Comparison of ENCODE assay signal across 9 cellular contexts in genomic region chr1:43388613-43389012, GRCh38. TPM values are rescaled to one million over a fixed set of nuclear protein-coding genes. Genes with fewer than 3 reads are reported as not detected.
A peak's percentile ranks its signal among the peaks of the same experiment; 100 is the strongest.
DNase-seq lines count a peak whose midpoint lies in the region; ATAC-seq and TF ChIP-seq lines count a peak whose summit lies in the region.
"Had no signal": no experiment of that assay in that cellular context is flagged by ENCODE, and none has a peak within 500 bp of the region (broad histone marks: within the 10 kb centered on the region; RNA-seq: fewer than 3 reads in every experiment).

No MANE protein-coding gene starts in this region.

- no peaks in the 10 kb centered on the region for H3K27me3 ChIP-seq in heart left ventricle
- H3K27me3 ChIP-seq in lower lobe of right lung (ENCODE audit: low read depth) = no peaks in the 10 kb centered on the region
- no peaks in the 10 kb centered on the region for H3K27me3 ChIP-seq in upper lobe of left lung

- intact Hi-C loops in heart left ventricle (cut with DNase I) (loop anchor here in 7 of 10 donors (2.0 to 10.0 kb wide), 4 partner anchors 20 to 464 kb away; partner anchors contain the start of gene ELOVL1 (in 2 of the 7)), Right ventricle myocardium inferior (cut with DNase I) (loop anchor here (2.0 kb wide), 1 partner anchor 20 kb away; the partner anchor contains the start of gene ELOVL1), lower lobe of right lung (cut with DNase I) (no loop called here)

- peak overlapping the region; percentile 51 to 98 (median 84) for H3K4me3 ChIP-seq in heart left ventricle
- H3K4me3 ChIP-seq in astrocyte of the cerebellum (ENCODE audit: low read depth, low read length) = peak overlapping the region; percentile 92
- H3K4me3 ChIP-seq in lower lobe of right lung = peak overlapping the region; percentile 83
- H3K4me3 ChIP-seq in upper lobe of left lung = peak overlapping the region; percentile 77 to 89 (median 86)

- H3K4me1 ChIP-seq in heart left ventricle = peaks cover 13 to 32% (median 26%) of the 10 kb centered on the region in 12 donors
- H3K4me1 ChIP-seq in lower lobe of right lung = peaks cover 33% of the 10 kb centered on the region
- H3K4me1 ChIP-seq in upper lobe of left lung = peaks cover 22 to 31% (median 26%) of the 10 kb centered on the region in 4 donors

- TF ChIP-seq POLR2A in heart left ventricle (IDR thresholded peaks at IDR 0.05) = no peak
- no peak for TF ChIP-seq POLR2A in upper lobe of left lung (IDR thresholded peaks at IDR 0.05)

- no peaks in the 10 kb centered on the region for H3K9me3 ChIP-seq in heart left ventricle
- H3K9me3 ChIP-seq in lower lobe of right lung = no peaks in the 10 kb centered on the region
- no peaks in the 10 kb centered on the region for H3K9me3 ChIP-seq in upper lobe of left lung

- H3K36me3 ChIP-seq in heart left ventricle = peaks cover 0 to 47% (median 43%) of the 10 kb centered on the region in 9 donors
- peaks cover 40% of the 10 kb centered on the region for H3K36me3 ChIP-seq in lower lobe of right lung
- H3K36me3 ChIP-seq in upper lobe of left lung = peaks cover 17 to 43% (median 35%) of the 10 kb centered on the region in 4 donors

- no peak for TF ChIP-seq EP300 in upper lobe of left lung (IDR thresholded peaks at IDR 0.05)

- no peak for ATAC-seq in heart left ventricle
- no peak for ATAC-seq in Right ventricle myocardium inferior
- no peak for ATAC-seq in lower lobe of right lung
- no peak for ATAC-seq in upper lobe of left lung (ENCODE audit: low FRiP score in 2 of 2)
- ATAC-seq in HG03159 (IDR thresholded peaks at IDR 0.05; ENCODE audit: unreplicated experiment) = no peak

- TF ChIP-seq CTCF in heart left ventricle (IDR thresholded peaks at IDR 0.05) (no peak), astrocyte of the cerebellum (IDR thresholded peaks at IDR 0.05; ENCODE audit: low read depth, low read length, missing control alignments) (no peak), lower lobe of right lung (IDR thresholded peaks at IDR 0.05) (no peak), upper lobe of left lung (IDR thresholded peaks at IDR 0.05) (no peak)

- H3K27ac ChIP-seq in heart left ventricle = peak overlapping the region in 4 of 12 donors; percentile 83 to 88 (median 86)
- peak overlapping the region; percentile 85 for H3K27ac ChIP-seq in lower lobe of right lung
- peak overlapping the region in 1 of 4 donors; percentile 93 for H3K27ac ChIP-seq in upper lobe of left lung

- DNase-seq in heart left ventricle = no peak
- no peak for DNase-seq in Right ventricle myocardium inferior (ENCODE audit: missing footprints)
- no peak for DNase-seq in astrocyte of the cerebellum (ENCODE audit: low read depth)
- DNase-seq in lower lobe of right lung = no peak
- DNase-seq in upper lobe of left lung = no peak
- no peak for DNase-seq in GM19240 (ENCODE audit: insufficient read length, low spot score)
- DNase-seq in middle frontal gyrus (ENCODE audit: extremely low spot score, low spot score) = no peak
- DNase-seq: GF-D8 had no signal

- in situ Hi-C loops in astrocyte of the cerebellum (cut with HindIII; ENCODE audit: low sequenced_read_pairs) = loop anchor here (25.0 kb wide), 1 partner anchor 151 kb away; no protein-coding TSS in a partner anchor

- 48 to 58% (median 50%) methylated on average over 3 of the region's 3 CpGs for WGBS in heart left ventricle, 4 donors
- WGBS in upper lobe of left lung, 2 donors = 39 to 46% methylated on average over 3 of the region's 3 CpGs

RNA-seq across cellular contexts. Expression of gene MED8, which starts 1.0 kb away (rescaled TPM):
- total RNA-seq in heart left ventricle (10 to 100 TPM; 13.7 to 25.4 (median 16.9) TPM), Right ventricle myocardium inferior (18.0 TPM), lower lobe of right lung (35.4 TPM), upper lobe of left lung (10 to 100 TPM; 13.8 to 59.7 (median 38.4) TPM)
- 10 to 100 TPM; 11.7 to 31.4 TPM for polyA plus RNA-seq in heart left ventricle

RNA-seq across cellular contexts. Expression of gene SZT2, which starts 1.1 kb away (rescaled TPM):
- total RNA-seq in heart left ventricle (10 to 100 TPM; 19.0 to 39.7 (median 24.4) TPM), Right ventricle myocardium inferior (22.5 TPM), lower lobe of right lung (71.5 TPM), upper lobe of left lung (100 to 1,000 TPM in 1 of 6 donors, 10 to 100 TPM in 5; 33.3 to 184 (median 57.0) TPM)
- polyA plus RNA-seq in heart left ventricle = 10 to 100 TPM; 13.1 to 29.1 TPM

RNA-seq across cellular contexts. Expression of gene ELOVL1, which starts 20.8 kb away (rescaled TPM):
- total RNA-seq in heart left ventricle = 10 to 100 TPM; 22.1 to 63.5 (median 33.6) TPM
- 10 to 100 TPM; 25.7 to 93.4 TPM for polyA plus RNA-seq in heart left ventricle
- total RNA-seq in Right ventricle myocardium inferior = 34.4 TPM
- total RNA-seq in lower lobe of right lung = 99.8 TPM
- total RNA-seq in upper lobe of left lung = 100 to 1,000 TPM in 1 of 6 donors, 10 to 100 TPM in 5; 32.5 to 118 (median 72.0) TPM

RNA-seq across cellular contexts. Expression of gene CDC20, which starts 29.8 kb away (rescaled TPM):
- total RNA-seq in heart left ventricle (10 to 100 TPM in 1 of 9 donors, 1 to 10 TPM in 5, under 1 TPM in 3; 0.45 to 16.9 (median 1.5) TPM), Right ventricle myocardium inferior (1.6 TPM), lower lobe of right lung (2.4 TPM), upper lobe of left lung (1 to 10 TPM in 5 of 6 donors, not detected in 1; 2.1 to 8.4 (median 2.9) TPM)
- under 1 TPM; 0.38 to 0.49 TPM for polyA plus RNA-seq in heart left ventricle

RNA-seq across cellular contexts. Expression of gene MPL, which starts 51.0 kb away (rescaled TPM):
- total RNA-seq in heart left ventricle (under 1 TPM; 0.25 to 0.98 (median 0.59) TPM), Right ventricle myocardium inferior (0.73 TPM), lower lobe of right lung (0.65 TPM), upper lobe of left lung (1 to 10 TPM in 1 of 6 donors, under 1 TPM in 5; 0.24 to 6.3 (median 0.74) TPM)
- under 1 TPM in 1 of 2 donors, not detected in 1; 0.11 TPM for polyA plus RNA-seq in heart left ventricle
